12 cellular contexts compared by ENCODE assay signal in genomic region chr20:22582960-22583772, GRCh38. TPM values are rescaled to one million over a fixed set of nuclear protein-coding genes. Genes with fewer than 3 reads are reported as not detected.
DNase-seq lines count a peak whose midpoint lies in the region; ATAC-seq and TF ChIP-seq lines count a peak whose summit lies in the region.
"Had no signal": no experiment of that assay in that cellular context is flagged by ENCODE, and none has a peak within 500 bp of the region (broad histone marks: within the 10 kb centered on the region; RNA-seq: fewer than 3 reads in every experiment).

No MANE protein-coding gene starts in this region.

- H3K9ac ChIP-seq in HUES64 (ENCODE audit: low read depth, low read length), result no peak overlapping the region

- H3K4me3 Mint-ChIP-seq in nephron (peak overlapping the region; percentile 78 to 81 (median 79)), T-helper 17 cell (no peak overlapping the region)
- H3K4me3 Mint-ChIP-seq: CD8-positive, alpha-beta T cell had no signal

- under 1% methylated on average over 67 of the region's 67 CpGs for WGBS in HUES64
- 1% methylated on average over 67 of the region's 67 CpGs for WGBS in ectodermal cell, 2 experiments

- no peak overlapping the region for H2AFZ ChIP-seq in ACC112 (ENCODE audit: low read length, unreplicated experiment)

- H3K27me3 ChIP-seq in ACC112 (ENCODE audit: insufficient read depth, low read length) (peaks cover 96% of the 10 kb centered on the region), HUES64 (ENCODE audit: insufficient read depth, low read length) (peaks cover 98% of the 10 kb centered on the region), ectodermal cell (ENCODE audit: control insufficient read depth, insufficient read depth, low read length, poor library complexity, severe bottlenecking) (peaks cover 100% of the 10 kb centered on the region)

- H3K36me3 ChIP-seq in ACC112 (ENCODE audit: insufficient read depth, low read length), result no peaks in the 10 kb centered on the region
- H3K36me3 ChIP-seq in HUES64 (ENCODE audit: insufficient read depth, low read length), result no peaks in the 10 kb centered on the region
- no peaks in the 10 kb centered on the region for H3K36me3 ChIP-seq in ectodermal cell (ENCODE audit: control insufficient read depth, insufficient read depth, low read length)

- H3K9me3 ChIP-seq in HUES64 (ENCODE audit: insufficient read depth, low read depth, low read length) (no peaks in the 10 kb centered on the region; the same call in 1 of the 2 replicates), ectodermal cell (ENCODE audit: control insufficient read depth, low read length) (no peaks in the 10 kb centered on the region), T-helper 17 cell (ENCODE audit: control insufficient read depth, low read length, poor library complexity, severe bottlenecking) (no peaks in the 10 kb centered on the region)

- H3K27me3 Mint-ChIP-seq in nephron (ENCODE audit: low read depth) (peaks cover 100% of the 10 kb centered on the region), T-helper 17 cell (peaks cover 51% of the 10 kb centered on the region)

- H3K4me1 Mint-ChIP-seq in nephron, result peaks cover 16% of the 10 kb centered on the region
- no peaks in the 10 kb centered on the region for H3K4me1 Mint-ChIP-seq in T-helper 17 cell

- H3K4me3 ChIP-seq in ACC112 (ENCODE audit: low read depth, low read length), result peak overlapping the region; percentile 47; the same call in 1 of the 2 replicates
- H3K4me3 ChIP-seq in HUES64 (ENCODE audit: low read length), result peak overlapping the region; percentile 40
- H3K4me3 ChIP-seq in ectodermal cell (ENCODE audit: insufficient read depth, low read depth, low read length), result peak overlapping the region; percentile 21

- H3K27ac ChIP-seq in ACC112 (ENCODE audit: low read depth, low read length) (no peak overlapping the region), HUES64 (ENCODE audit: low read depth, low read length) (no peak overlapping the region), ectodermal cell (ENCODE audit: insufficient read depth, low read depth, low read length, poor library complexity, severe bottlenecking) (no peak overlapping the region)

- no peak overlapping the region for H3K27ac Mint-ChIP-seq in nephron
- no peak overlapping the region for H3K27ac Mint-ChIP-seq in T-helper 17 cell
- H3K27ac Mint-ChIP-seq: CD8-positive, alpha-beta T cell had no signal

- no peak for ATAC-seq in T-helper 17 cell
- ATAC-seq: CD8-positive, alpha-beta T cell had no signal

- H3K36me3 Mint-ChIP-seq in nephron (ENCODE audit: low read depth) (peaks cover 4% of the 10 kb centered on the region), T-helper 17 cell (ENCODE audit: low read depth) (peaks cover 2% of the 10 kb centered on the region)
- H3K36me3 Mint-ChIP-seq: CD8-positive, alpha-beta T cell had no signal

- H3K79me2 ChIP-seq in ACC112 (ENCODE audit: control insufficient read depth, insufficient read depth, low read length, unreplicated experiment), result no peaks in the 10 kb centered on the region

- no peak for TF ChIP-seq CTCF in nephron (IDR thresholded peaks at IDR 0.05; ENCODE audit: unreplicated experiment in 3 of 3)

- DNase-seq in activated CD4-positive, CD25-positive, alpha-beta regulatory T cell (lab: John Stamatoyannopoulos, UW), result no peak
- DNase-seq in T-helper 17 cell, result no peak
- no peak for DNase-seq in NCI-H774 (lab: John Stamatoyannopoulos, UW)
- no peak for DNase-seq in OCI-M2 (lab: John Stamatoyannopoulos, UW; ENCODE audit: unreplicated experiment)
- DNase-seq: activated CD4-positive, alpha-beta T cell treated with anti-CD3 and anti-CD28 coated beads for 1 hour; CD8-positive, alpha-beta T cell; NCI-H82; stimulated activated naive CD4-positive, alpha-beta T cell treated with Interleukin-2 at 50 U/mL for 16 hours had no signal

- H3K4me1 ChIP-seq in ACC112 (ENCODE audit: control insufficient read depth, insufficient read depth, low read length, unreplicated experiment), result no peaks in the 10 kb centered on the region
- H3K4me1 ChIP-seq in HUES64 (ENCODE audit: insufficient read depth, low read length), result peaks cover 22% of the 10 kb centered on the region
- peaks cover 25% of the 10 kb centered on the region for H3K4me1 ChIP-seq in ectodermal cell (ENCODE audit: control insufficient read depth, insufficient read depth, low read length)

- H3K9me3 Mint-ChIP-seq in nephron, result no peaks in the 10 kb centered on the region
- H3K9me3 Mint-ChIP-seq: CD8-positive, alpha-beta T cell had no signal

RNA-seq across cellular contexts. Expression of gene FOXA2, which starts 1.2 kb away (rescaled TPM):
- 5.9 TPM for polyA plus RNA-seq in HUES64 (2013, experiment 1 of 2)
- 7.4 TPM for polyA plus RNA-seq in HUES64 (2013, experiment 2 of 2)
- polyA plus RNA-seq in ectodermal cell (2013, experiment 1 of 4), result not detected
- 0.07 TPM for polyA plus RNA-seq in ectodermal cell (2013, experiment 2 of 4)
- polyA plus RNA-seq in ectodermal cell (2013, experiment 3 of 4), result 0.16 TPM
- 0.12 TPM for polyA plus RNA-seq in ectodermal cell (2013, experiment 4 of 4)
- not detected for total RNA-seq in T-helper 17 cell
- total RNA-seq: CD8-positive, alpha-beta T cell had no signal
